Comparison of ENCODE assay signal across 7 cellular contexts in the genomic region with DNA sequence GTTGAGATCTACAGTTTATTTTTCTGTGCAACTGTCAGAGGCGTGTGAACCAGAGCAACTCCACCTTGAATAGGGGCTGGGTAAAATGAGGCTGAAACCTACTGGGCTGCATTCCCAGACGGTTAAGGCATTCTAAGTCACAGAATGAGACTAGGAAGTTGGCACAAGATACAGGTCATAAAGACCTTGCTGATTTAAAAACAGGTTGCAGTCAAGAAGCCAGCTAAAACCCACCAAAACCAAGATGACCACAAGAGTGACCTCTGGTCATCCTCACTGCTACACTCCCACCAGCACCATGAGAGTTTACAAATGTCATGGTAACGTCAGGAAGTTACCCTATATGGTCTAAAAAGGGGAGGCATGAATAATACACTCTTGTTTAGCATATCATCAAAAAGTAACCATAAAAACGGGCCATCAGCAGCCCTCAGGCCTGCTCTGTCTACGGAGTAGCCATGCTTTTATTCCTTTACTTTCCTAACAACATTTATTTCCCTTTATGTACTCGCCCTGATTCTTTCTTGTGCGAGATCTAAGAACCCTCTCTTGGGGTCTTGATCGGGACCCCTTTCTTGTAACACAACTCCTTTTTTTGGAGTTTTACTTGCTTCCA. TPM values are rescaled to one million over a fixed set of nuclear protein-coding genes. Genes with fewer than 3 reads are reported as not detected.
A peak's percentile ranks its signal among the peaks of the same experiment; 100 is the strongest.
DNase-seq lines count a peak whose midpoint lies in the region; ATAC-seq and TF ChIP-seq lines count a peak whose summit lies in the region.
"Not testable (repeated sequence)": the region's sequence is repeated elsewhere in the genome, so short reads cannot be mapped to it uniquely, and the experiment has no call there.

No MANE protein-coding gene starts in this region.

- TF ChIP-seq CTCF in RWPE1 (conservative IDR thresholded peaks at IDR 0.05; ENCODE audit: low read depth); left ventricle myocardium inferior (IDR thresholded peaks at IDR 0.05; ENCODE audit: borderline replicate concordance); mucosa of descending colon (IDR thresholded peaks at IDR 0.05): not testable (repeated sequence)

- H3K4me2 ChIP-seq in GM23248 (ENCODE audit: unreplicated experiment) = peak overlapping the region; percentile 59

- 92 to 93% methylated on average over 8 of the region's 8 CpGs for WGBS in GM23248 (ENCODE audit: low coverage in 1 of 2, low lambda C conversion rate in 2 of 2, missing lambda C conversion rate in 2 of 2), 2 experiments

- in situ Hi-C loops in GM23248 (cut with MboI) = not testable (repeated sequence)

- peak; percentile 67 for ATAC-seq in mucosa of descending colon

- POLR2A ChIA-PET in RWPE1 (lab: Yijun Ruan, JAX; ENCODE audit: low non-redundant PET) = not testable (repeated sequence)

- not testable (repeated sequence) for H3K36me3 ChIP-seq in GM23248 (ENCODE audit: low read depth); effector memory CD4-positive, alpha-beta T cell (ENCODE audit: control insufficient read depth, insufficient read depth, low read length); left ventricle myocardium inferior; mucosa of descending colon (ENCODE audit: low read depth)

- not testable (repeated sequence) for H3K9me3 ChIP-seq in GM23248 (ENCODE audit: low read depth); effector memory CD4-positive, alpha-beta T cell (ENCODE audit: control insufficient read depth, low read length); left ventricle myocardium inferior (replicated peaks); mucosa of descending colon

- H3K79me2 ChIP-seq in GM23248 (ENCODE audit: insufficient read depth) = not testable (repeated sequence)

- not testable (repeated sequence) for H3K27ac ChIP-seq in GM23248; effector memory CD4-positive, alpha-beta T cell (ENCODE audit: insufficient read depth, low read length, poor library complexity, severe bottlenecking); left ventricle myocardium inferior (replicated peaks)
- H3K27ac ChIP-seq in RWPE1 (peak overlapping the region; percentile 62), skin epidermis (peak overlapping the region in 17 of 21 experiments; percentile 32 to 84 (median 76))

- peak overlapping the region; percentile 93 for H3K4me3 Mint-ChIP-seq in activated naive CD8-positive, alpha-beta T cell

- H3K9me3 Mint-ChIP-seq in activated naive CD8-positive, alpha-beta T cell (ENCODE audit: low read depth) = not testable (repeated sequence)

- H3K4me3 ChIP-seq in GM23248 (peak overlapping the region; percentile 71; the same call in 1 of the 2 replicates), left ventricle myocardium inferior (peak overlapping the region; percentile 66), skin epidermis (peak overlapping the region in 4 of 7 experiments; percentile 19 to 53 (median 34))
- peak overlapping the region; percentile 48 for H3K4me3 ChIP-seq in effector memory CD4-positive, alpha-beta T cell (ENCODE audit: insufficient read depth, low read depth, low read length, poor library complexity, severe bottlenecking)
- H3K4me3 ChIP-seq in mucosa of descending colon = not testable (repeated sequence)

- H2AFZ ChIP-seq in GM23248 = peak overlapping the region; percentile 94

- peaks cover 19% of the 10 kb centered on the region for H3F3A ChIP-seq in GM23248 (ENCODE audit: insufficient read depth)

- not testable (repeated sequence) for H3K36me3 Mint-ChIP-seq in activated naive CD8-positive, alpha-beta T cell

- H3K27me3 ChIP-seq in GM23248 (replicated peaks; ENCODE audit: insufficient read depth); effector memory CD4-positive, alpha-beta T cell (replicated peaks; ENCODE audit: control insufficient read depth, insufficient read depth, low read length, poor library complexity, severe bottlenecking): not testable (repeated sequence)
- H3K27me3 ChIP-seq in left ventricle myocardium inferior (ENCODE audit: low read depth) = peaks cover 51% of the 10 kb centered on the region

- H3K9ac ChIP-seq in GM23248 = not testable (repeated sequence)

- not testable (repeated sequence) for DNase-seq in GM23248; RWPE1 (ENCODE audit: low spot score); effector memory CD4-positive, alpha-beta T cell; left ventricle myocardium inferior
- DNase-seq in mucosa of descending colon = peak in 1 of 3 donors; percentile 27

- peaks cover 20% of the 10 kb centered on the region for H3K4me1 Mint-ChIP-seq in activated naive CD8-positive, alpha-beta T cell (ENCODE audit: low read depth)

- not testable (repeated sequence) for H3K9me2 ChIP-seq in GM23248 (ENCODE audit: insufficient read depth)

- not testable (repeated sequence) for H3K27ac Mint-ChIP-seq in activated naive CD8-positive, alpha-beta T cell

- intact Hi-C loops in left ventricle myocardium inferior (cut with micrococcal nuclease) = loop anchor here (10.0 kb wide), 1 partner anchor 58 kb away; a partner anchor contains a TSS
- intact Hi-C loops in mucosa of descending colon (cut with DNase I, micrococcal nuclease) = not testable (repeated sequence)

- H4K20me1 ChIP-seq in GM23248 (ENCODE audit: insufficient read depth) = not testable (repeated sequence)

- H3K27me3 Mint-ChIP-seq in activated naive CD8-positive, alpha-beta T cell = not testable (repeated sequence)

- CTCF ChIA-PET in RWPE1 (lab: Yijun Ruan, JAX) = interaction anchor here (1.2 kb wide), 1 partner anchor 13 kb away, joined by 3 read pairs; no protein-coding TSS in a partner anchor

- peaks cover 15% of the 10 kb centered on the region for H3K4me1 ChIP-seq in GM23248 (ENCODE audit: insufficient read depth)
- not testable (repeated sequence) for H3K4me1 ChIP-seq in effector memory CD4-positive, alpha-beta T cell (ENCODE audit: control insufficient read depth, insufficient read depth, low read length, poor library complexity, severe bottlenecking); left ventricle myocardium inferior; mucosa of descending colon (ENCODE audit: low read depth)

RNA-seq across cellular contexts. Expression of a gene that starts 11.6 kb away (rescaled TPM):
- total RNA-seq in GM23248 (2014; rRNA removed; shearing (Covaris generic)) = 25.5 and 27.5 TPM in 2 replicates
- polyA plus RNA-seq in GM23248 (2016; fragmentation: Nextera tagmentation; extraction: Ambion mirVana) = 24.0 and 26.8 TPM in 2 replicates
- 2.0 TPM for total RNA-seq in left ventricle myocardium inferior
- 1 to 10 TPM; 4.3 to 8.7 (median 5.6) TPM for total RNA-seq in mucosa of descending colon

RNA-seq across cellular contexts. Expression of a gene that starts 32.7 kb away (rescaled TPM):
- total RNA-seq in GM23248 (2014; rRNA removed; shearing (Covaris generic)) = not detected in 2 replicates
- not detected in 2 replicates for polyA plus RNA-seq in GM23248 (2016; fragmentation: Nextera tagmentation; extraction: Ambion mirVana)
- total RNA-seq in left ventricle myocardium inferior (1.0 TPM), mucosa of descending colon (1 to 10 TPM; 1.7 to 4.0 (median 3.1) TPM)

RNA-seq across cellular contexts. Expression of a gene that starts 46.9 kb away (rescaled TPM):
- 10.4 and 13.5 TPM in 2 replicates for total RNA-seq in GM23248 (2014; rRNA removed; shearing (Covaris generic))
- polyA plus RNA-seq in GM23248 (2016; fragmentation: Nextera tagmentation; extraction: Ambion mirVana) = 7.7 and 11.5 TPM in 2 replicates
- total RNA-seq in left ventricle myocardium inferior = 2.4 TPM
- total RNA-seq in mucosa of descending colon = 1 to 10 TPM; 6.0 to 8.4 (median 6.9) TPM

RNA-seq across cellular contexts. Expression of a gene that starts 54.4 kb away (rescaled TPM):
- total RNA-seq in GM23248 (2014; rRNA removed; shearing (Covaris generic)) = 58.0 and 64.9 TPM in 2 replicates
- 38.3 and 38.9 TPM in 2 replicates for polyA plus RNA-seq in GM23248 (2016; fragmentation: Nextera tagmentation; extraction: Ambion mirVana)
- total RNA-seq in left ventricle myocardium inferior = 2.5 TPM
- total RNA-seq in mucosa of descending colon = 100 to 1,000 TPM in 1 of 3 donors, 10 to 100 TPM in 1, 1 to 10 TPM in 1; 4.6 to 145 (median 20.3) TPM
